In the genomic region with DNA sequence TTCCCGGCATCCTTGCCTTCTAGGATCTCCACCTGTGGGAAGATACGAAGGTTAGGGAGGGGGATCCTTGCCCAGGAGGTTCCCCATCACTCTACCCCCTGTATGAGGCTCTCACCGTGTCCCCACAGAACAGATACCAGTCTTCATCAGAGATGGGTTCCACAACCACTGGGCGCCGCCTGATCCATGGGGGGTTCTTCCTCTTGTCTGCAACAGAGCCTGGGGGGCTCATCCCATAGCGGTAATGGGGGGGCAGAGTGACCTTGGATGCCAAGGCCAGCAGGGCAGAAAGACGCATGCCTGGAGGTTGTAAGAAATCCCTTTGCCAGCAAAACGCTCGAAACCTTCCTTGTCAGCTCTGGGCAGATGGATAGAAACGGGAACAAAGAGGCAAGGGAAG, we compare ENCODE assay signal across 12 cellular contexts.
"Had no signal": no experiment of that assay in that cellular context is flagged by ENCODE, and none has a peak within 500 bp of the region (broad histone marks: within the 10 kb centered on the region; RNA-seq: fewer than 3 reads in every experiment).

No MANE protein-coding gene starts in this region.

- H3K4me1 ChIP-seq: uterus had no signal

- H3K27ac ChIP-seq: body of pancreas, left lung, parathyroid adenoma, uterus, WERI-Rb-1 had no signal

- H3K9me3 Mint-ChIP-seq: activated CD4-positive, alpha-beta T cell treated with anti-CD3 and anti-CD28 coated beads, Interleukin-2, amount 10 ng/mL, durations not matched to agents 24 days and 14 days had no signal

- H3K27me3 ChIP-seq: body of pancreas, left lung, uterus had no signal

- H3K4me3 ChIP-seq: body of pancreas, left lung, uterus had no signal

- DNase-seq: activated CD4-positive, alpha-beta T cell treated with anti-CD3 and anti-CD28 coated beads, Interleukin-2, amount 10 ng/mL, durations not matched to agents 24 days and 14 days; activated T-cell treated with anti-CD3 and anti-CD28 coated beads, Interleukin-2, amount 50 U/mL, for 1 hour; amniotic stem cell; body of pancreas; cerebellar nuclear complex; dermis blood vessel endothelial cell; left lung; mesenchymal stem cell; stimulated activated CD4-positive, alpha-beta T cell treated with anti-CD3 and anti-CD28 coated beads, Interleukin-4, amount 100 ng/mL, for 1 hour; uterus; WERI-Rb-1 had no signal

- H3K27me3 Mint-ChIP-seq: activated CD4-positive, alpha-beta T cell treated with anti-CD3 and anti-CD28 coated beads, Interleukin-2, amount 10 ng/mL, durations not matched to agents 24 days and 14 days had no signal

- H3K9me3 ChIP-seq: body of pancreas, left lung, uterus had no signal

- H3K36me3 ChIP-seq: uterus had no signal

- ATAC-seq: body of pancreas, left lung had no signal
